In the genomic region with DNA sequence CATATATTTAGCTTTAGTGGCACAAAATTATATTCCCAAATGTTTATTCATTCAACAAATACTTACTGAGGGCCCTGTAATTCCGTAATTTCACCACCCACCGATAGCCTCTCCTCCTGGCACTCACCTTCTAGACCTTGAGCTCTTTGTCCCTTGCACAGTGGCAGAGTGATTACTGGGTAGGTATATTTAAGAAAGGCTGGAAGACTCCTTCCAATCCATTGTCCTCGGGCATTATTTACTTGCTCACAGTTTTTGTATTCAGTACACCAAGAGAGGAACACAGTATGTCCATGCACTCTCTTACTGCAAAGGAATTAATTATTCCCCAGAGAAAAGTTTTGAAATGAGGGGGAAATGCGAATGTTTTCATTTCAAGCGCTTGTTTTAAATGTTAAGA, we compare ENCODE assay signal across 10 cellular contexts. TPM values are rescaled to one million over a fixed set of nuclear protein-coding genes. Genes with fewer than 3 reads are reported as not detected.
DNase-seq lines count a peak whose midpoint lies in the region; ATAC-seq, FAIRE-seq and TF ChIP-seq lines count a peak whose summit lies in the region.
"Had no signal": no experiment of that assay in that cellular context is flagged by ENCODE, and none has a peak within 500 bp of the region (broad histone marks: within the 10 kb centered on the region; RNA-seq: fewer than 3 reads in every experiment).

No MANE protein-coding gene starts in this region.

- no peaks in the 10 kb centered on the region for H4K20me1 ChIP-seq in mammary epithelial cell (ENCODE audit: insufficient read depth, low read length)

- H3K27me3 Mint-ChIP-seq in activated T-cell treated with anti-CD3 and anti-CD28 coated beads, Interleukin-2, amount 50 U/mL, for 72 hours (ENCODE audit: low read depth), result peaks cover 41% of the 10 kb centered on the region

- H3K36me3 ChIP-seq in mammary epithelial cell (ENCODE audit: insufficient read depth, low read length) (peaks cover under 1% of the 10 kb centered on the region), small intestine (ENCODE audit: control insufficient read depth in 2 of 2, insufficient read depth in 2 of 2, low read length in 2 of 2) (no peaks in the 10 kb centered on the region)

- 89% methylated on average over 5 of the region's 5 CpGs for WGBS in mammary epithelial cell (ENCODE audit: low coverage, missing lambda C conversion rate)
- 9 to 33% (median 19%) methylated on average over 5 of the region's 5 CpGs for WGBS in small intestine, 3 donors

- H3K9me3 ChIP-seq in mammary epithelial cell (replicated peaks; ENCODE audit: insufficient read depth, low read length) (no peaks in the 10 kb centered on the region), small intestine (ENCODE audit: control insufficient read depth, low read depth) (no peaks in the 10 kb centered on the region)

- peak overlapping the region; percentile 99 for H3K4me2 ChIP-seq in mammary epithelial cell (ENCODE audit: insufficient read depth, low read depth, low read length)

- peak overlapping the region; percentile 91 for H3K27ac Mint-ChIP-seq in activated T-cell treated with anti-CD3 and anti-CD28 coated beads, Interleukin-2, amount 50 U/mL, for 72 hours

- peaks cover 31% of the 10 kb centered on the region for H3K79me2 ChIP-seq in mammary epithelial cell (ENCODE audit: insufficient read depth, low read length)

- CTCF ChIA-PET in mammary epithelial cell (lab: Charles Lee; ENCODE audit: low non-redundant PET), result no interaction called here

- H2AFZ ChIP-seq in mammary epithelial cell (ENCODE audit: low read depth, low read length), result no peak overlapping the region

- H3K4me1 Mint-ChIP-seq in activated T-cell treated with anti-CD3 and anti-CD28 coated beads, Interleukin-2, amount 50 U/mL, for 72 hours (ENCODE audit: low read depth), result peaks cover 34% of the 10 kb centered on the region

- dilution Hi-C loops in mammary epithelial cell (cut with HindIII; ENCODE audit: low sequenced_read_pairs), result no loop called here

- no peak overlapping the region for H3K9ac ChIP-seq in mammary epithelial cell (ENCODE audit: insufficient read depth, low read length)

- H3K4me1 ChIP-seq in mammary epithelial cell (ENCODE audit: insufficient read depth, low read length), result peaks cover 17% of the 10 kb centered on the region
- no peaks in the 10 kb centered on the region for H3K4me1 ChIP-seq in small intestine (ENCODE audit: control insufficient read depth in 2 of 2, insufficient read depth in 1 of 2, low read depth in 1 of 2, low read length in 1 of 2)

- H3K4me3 ChIP-seq in mammary epithelial cell (replicated peaks in 1 of 3; ENCODE audit: insufficient read depth in 1 of 3, low read depth in 2 of 3, low read length in 3 of 3), result no peak overlapping the region
- H3K4me3 ChIP-seq in small intestine (ENCODE audit: low read depth in 1 of 2, low read length in 2 of 2), result no peak overlapping the region

- intact Hi-C loops in mammary epithelial cell (cut with micrococcal nuclease), result loop anchor here (10.0 kb wide), 1 partner anchor 99 kb away; no protein-coding TSS in a partner anchor

- H3K4me3 Mint-ChIP-seq in activated T-cell treated with anti-CD3 and anti-CD28 coated beads, Interleukin-2, amount 50 U/mL, for 72 hours, result peak overlapping the region; percentile 86 to 89

- H3K27me3 ChIP-seq in mammary epithelial cell (ENCODE audit: insufficient read depth, low read length), result no peaks in the 10 kb centered on the region
- H3K27me3 ChIP-seq in small intestine (ENCODE audit: control insufficient read depth in 2 of 2, insufficient read depth in 2 of 2, low read length in 2 of 2), result peaks cover 0 to 3% of the 10 kb centered on the region in 2 donors

- no peak for ATAC-seq in activated T-cell treated with anti-CD3 and anti-CD28 coated beads, Interleukin-2, amount 50 U/mL, for 72 hours (replicated peaks in 1 of 2)
- ATAC-seq in GM19328 (IDR thresholded peaks at IDR 0.05; ENCODE audit: unreplicated experiment), result no peak

- no peak for DNase-seq in activated T-cell treated with anti-CD3 and anti-CD28 coated beads, Interleukin-2, amount 50 U/mL, for 72 hours
- no peak for DNase-seq in activated T-cell treated with anti-CD3 and anti-CD28 coated beads, Interleukin-2, amount 50 U/mL, for 1 hour
- DNase-seq in NCI-H82 (lab: John Stamatoyannopoulos, UW) (peak; percentile 61), mammary epithelial cell (no peak), small intestine (peak; percentile 42), amniotic stem cell (lab: John Stamatoyannopoulos, UW) (no peak)
- DNase-seq in stimulated activated CD4-positive, alpha-beta T cell treated with anti-CD3 and anti-CD28 coated beads, Interleukin-15, amount 100 ng/mL, for 24 hours, result no peak
- DNase-seq: dermis blood vessel endothelial cell; NK-92 treated with Interleukin-12 subunit alpha and Interleukin-12 subunit beta, amount 100 ng/mL, for 24 hours had no signal

- no peak for TF ChIP-seq CTCF in mammary epithelial cell (conservative IDR thresholded peaks at IDR 0.05 in 1 of 2, IDR thresholded peaks at IDR 0.05 in 1 of 2; ENCODE audit: extremely low read depth in 1 of 2, insufficient read depth in 1 of 2, low read depth in 1 of 2, low read length in 2 of 2)

- BruUV-seq in mammary epithelial cell (replicated peaks; lab: Mats Ljungman, UMichigan), result no TSS peak

- FAIRE-seq in small intestine (lab: Jason Lieb, UNC), result no peak

- no peak overlapping the region for H3K27ac ChIP-seq in mammary epithelial cell (ENCODE audit: insufficient read depth, low read depth, low read length)
- H3K27ac ChIP-seq in small intestine (ENCODE audit: low read depth in 1 of 2, low read length in 1 of 2), result no peak overlapping the region

- peaks cover 9 to 16% of the 10 kb centered on the region in 2 donors for H3K36me3 Mint-ChIP-seq in activated T-cell treated with anti-CD3 and anti-CD28 coated beads, Interleukin-2, amount 50 U/mL, for 72 hours (ENCODE audit: insufficient read depth in 2 of 2)

- in situ Hi-C loops in mammary epithelial cell (cut with MboI; ENCODE audit: low sequenced_read_pairs in 2 of 2), result no loop called here

- peaks cover 0 to 1% of the 10 kb centered on the region in 2 donors for H3K9me3 Mint-ChIP-seq in activated T-cell treated with anti-CD3 and anti-CD28 coated beads, Interleukin-2, amount 50 U/mL, for 72 hours

RNA-seq across cellular contexts. Expression of gene CDCA7, which starts 1.1 kb away (rescaled TPM):
- 10 to 100 TPM; 72.8 to 87.2 TPM for total RNA-seq in activated T-cell treated with anti-CD3 and anti-CD28 coated beads, Interleukin-2, amount 50 U/mL, for 72 hours
- total RNA-seq in mammary epithelial cell, result 10 to 100 TPM in 1 of 2 donors, 1 to 10 TPM in 1; 2.5 to 20.0 TPM
- polyA plus RNA-seq in mammary epithelial cell (34.4 TPM), small intestine (10 to 100 TPM in 1 of 3 donors, 1 to 10 TPM in 2; 4.7 to 51.6 (median 5.1) TPM)
- 39.2 TPM for polyA minus RNA-seq in mammary epithelial cell

Comparison
In these comparisons a context has a peak if more than half of its experiments do, and no peak if none do; other contexts are left out.
1. DNase-seq: peak in NCI-H82 (single experiment) and small intestine (single experiment); none in activated T-cell treated with anti-CD3 and anti-CD28 coated beads, Interleukin-2, amount 50 U/mL, for 72 hours (0 of 2), activated T-cell treated with anti-CD3 and anti-CD28 coated beads, Interleukin-2, amount 50 U/mL, for 1 hour (single experiment), mammary epithelial cell (single experiment), stimulated activated CD4-positive, alpha-beta T cell treated with anti-CD3 and anti-CD28 coated beads, Interleukin-15, amount 100 ng/mL, for 24 hours (single experiment) and amniotic stem cell (single experiment).